In the genomic region with DNA sequence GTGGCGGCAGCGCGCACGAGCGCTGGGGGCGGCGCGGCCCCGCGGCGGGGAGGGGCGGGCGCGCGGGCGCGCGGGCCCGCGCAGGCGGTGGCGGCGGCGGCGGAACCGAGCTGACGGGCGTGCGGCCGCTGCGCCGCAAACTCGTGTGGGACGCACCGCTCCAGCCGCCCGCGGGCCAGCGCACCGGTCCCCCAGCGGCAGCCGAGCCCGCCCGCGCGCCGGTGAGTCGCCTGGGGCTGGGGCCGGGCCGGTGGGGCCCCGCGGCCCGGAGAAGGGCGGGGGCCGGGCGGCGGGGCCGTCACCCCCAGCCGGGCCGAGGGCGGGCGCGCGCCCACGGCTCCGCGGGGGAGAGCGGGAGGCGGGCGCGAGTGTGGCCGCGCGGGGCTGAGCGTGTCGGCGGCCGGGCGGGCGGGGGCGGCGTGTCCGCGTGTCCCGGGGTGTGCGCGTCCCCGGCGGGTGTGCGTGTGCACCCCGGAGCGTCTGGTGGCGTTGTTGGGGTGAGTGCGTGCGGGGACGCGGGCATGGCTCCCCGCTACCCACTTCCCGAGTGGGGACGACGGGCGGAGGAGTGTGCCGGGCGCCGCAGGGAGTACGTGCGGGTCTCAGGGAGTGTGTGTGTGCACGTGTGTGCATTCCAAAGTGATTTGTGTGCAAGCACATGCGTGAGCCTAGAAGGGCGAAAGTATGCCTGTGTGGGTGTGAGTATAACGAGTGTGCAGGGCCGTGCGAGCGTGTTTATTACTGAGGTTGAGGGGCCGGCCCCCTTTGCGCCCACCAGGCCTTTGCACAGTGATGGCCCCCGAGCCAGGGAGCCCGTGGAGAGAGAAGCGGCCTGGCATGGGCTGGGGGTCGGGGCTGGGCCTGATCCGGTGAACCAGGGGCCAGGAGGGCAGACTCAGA, we compare ENCODE assay signal across 8 cellular contexts. TPM values are rescaled to one million over a fixed set of nuclear protein-coding genes. Genes with fewer than 3 reads are reported as not detected.
DNase-seq lines count a peak whose midpoint lies in the region; ATAC-seq, FAIRE-seq and TF ChIP-seq lines count a peak whose summit lies in the region.

A gene (plus strand): TSS at position 85 of the 900 bp plus-strand sequence. CDS start 44,016 bp downstream, outside the sequence.

- H3K27ac ChIP-seq in A549, result peak within 1 kb of the TSS; percentile 84 to 100
- peak within 1 kb of the TSS; percentile 98 for H3K27ac ChIP-seq in SU-DHL-6 (ENCODE audit: low read depth, low read length)

- no peak for TF ChIP-seq RAD21 in A549 (conservative IDR thresholded peaks at IDR 0.05 in 1 of 2, IDR thresholded peaks at IDR 0.05 in 1 of 2)

- H3K4me3 Mint-ChIP-seq in MCF 10A (ENCODE audit: unreplicated experiment), result peak within 1 kb of the TSS; percentile 89

- peak within 1 kb of the TSS; percentile 79 for H3K4me3 ChIP-seq in A549
- peak within 1 kb of the TSS; percentile 85 for H3K4me3 ChIP-seq in SU-DHL-6 (ENCODE audit: insufficient read depth, low read length, poor library complexity, severe bottlenecking)

- H2AFZ ChIP-seq in SU-DHL-6 (ENCODE audit: low read depth, low read length, severe bottlenecking), result no peak within 1 kb of the TSS

- POLR2A ChIA-PET in A549 (lab: Yijun Ruan, JAX), result no interaction called here
- POLR2A ChIA-PET in MCF 10A (lab: Yijun Ruan, JAX), result interaction anchor here (1.0 kb wide), 1 partner anchor 401 kb away, joined by 3 read pairs; no protein-coding TSS in a partner anchor

- H3K4me1 Mint-ChIP-seq in MCF 10A (ENCODE audit: insufficient read depth, unreplicated experiment), result peaks cover 31% of the 10 kb centered on the region

- no peaks in the 10 kb centered on the region for H3K9me3 Mint-ChIP-seq in MCF 10A (ENCODE audit: unreplicated experiment)

- H3K9me2 ChIP-seq in SU-DHL-6 (replicated peaks; ENCODE audit: insufficient read depth, low read length), result no peaks in the 10 kb centered on the region

- FAIRE-seq in A549 (lab: Jason Lieb, UNC), result no peak

- H3F3A ChIP-seq in SU-DHL-6 (ENCODE audit: insufficient read depth), result peaks cover 42% of the 10 kb centered on the region

- no peaks in the 10 kb centered on the region for H4K20me1 ChIP-seq in SU-DHL-6 (ENCODE audit: low read depth, low read length)

- H3K27me3 ChIP-seq in SU-DHL-6 (ENCODE audit: low read length), result no peaks in the 10 kb centered on the region

- intact Hi-C loops in MCF 10A (cut with micrococcal nuclease), result loop anchor here (5.0 kb wide), 1 partner anchor 39 kb away; no protein-coding TSS in a partner anchor

- H3K27me3 Mint-ChIP-seq in MCF 10A (ENCODE audit: insufficient read depth, unreplicated experiment), result no peaks in the 10 kb centered on the region

- TF ChIP-seq EP300 in A549 (IDR thresholded peaks at IDR 0.05), result no peak

- no peaks in the 10 kb centered on the region; the same call in 1 of the 2 replicates for H3K36me3 ChIP-seq in SU-DHL-6 (ENCODE audit: low read length)

- H3K9ac ChIP-seq in SU-DHL-6 (ENCODE audit: low read length), result peak within 1 kb of the TSS; percentile 98

- peaks cover 49% of the 10 kb centered on the region for H3K4me1 ChIP-seq in A549

- peaks cover 50% of the 10 kb centered on the region for H3K79me2 ChIP-seq in SU-DHL-6 (ENCODE audit: insufficient read depth, low read length)

- DNase-seq in A549 (ENCODE audit: low read depth in 1 of 2, low spot score in 1 of 2), result no peak
- no peak for DNase-seq in MCF 10A (ENCODE audit: unreplicated experiment)
- peak; percentile 62 for DNase-seq in iris pigment epithelial cell (ENCODE audit: low read depth)
- DNase-seq in stimulated activated CD4-positive, alpha-beta T cell treated with anti-CD3 and anti-CD28 coated beads, Interleukin-15, amount 100 ng/mL, for 24 hours, result peak; percentile 57
- DNase-seq in middle frontal gyrus (ENCODE audit: extremely low spot score, low spot score), result no peak
- no peak for DNase-seq in HuH-7 (ENCODE audit: low spot score)

- ATAC-seq in A549, result peak; percentile 10 to 27; a peak in 5 of 6 replicates
- ATAC-seq in GM19025 (IDR thresholded peaks at IDR 0.05; ENCODE audit: low read depth, unreplicated experiment), result peak; percentile 32

- WGBS in A549 (ENCODE audit: missing lambda C conversion rate), result 0% methylated on average over 16 of the region's 121 CpGs

- CTCF ChIA-PET in A549 (lab: Yijun Ruan, JAX) (interaction anchor here (1.1 to 3.6 kb wide), 2 partner anchors 62 to 131 kb away, joined by 3 to 14 read pairs; no protein-coding TSS in a partner anchor), MCF 10A (lab: Yijun Ruan, JAX) (interaction anchor here (1.4 kb wide), 1 partner anchor 40 kb away, joined by 3 read pairs; no protein-coding TSS in a partner anchor)

- BruUV-seq in MCF 10A (replicated peaks; lab: Mats Ljungman, UMichigan), result no TSS peak

- H3K9me3 ChIP-seq in A549, result no peaks in the 10 kb centered on the region
- H3K9me3 ChIP-seq in SU-DHL-6 (ENCODE audit: insufficient read depth, low read length), result no peaks in the 10 kb centered on the region

- TF ChIP-seq POLR2A in A549 (IDR thresholded peaks at IDR 0.05; ENCODE audit: low read length), result peak; percentile 35

- H3K27ac Mint-ChIP-seq in MCF 10A (ENCODE audit: low read depth, unreplicated experiment), result peak within 1 kb of the TSS; percentile 91

- TF ChIP-seq CTCF in A549 (IDR thresholded peaks at IDR 0.05) (no peak), SU-DHL-6 (IDR thresholded peaks at IDR 0.05; ENCODE audit: insufficient read depth, low read length, poor library complexity, severe bottlenecking) (no peak), MCF 10A (IDR thresholded peaks at IDR 0.05; ENCODE audit: unreplicated experiment) (no peak)

- H3K36me3 Mint-ChIP-seq in MCF 10A (ENCODE audit: insufficient read depth, unreplicated experiment), result no peaks in the 10 kb centered on the region

- H3K4me2 ChIP-seq in A549 (peak within 1 kb of the TSS; percentile 90), SU-DHL-6 (ENCODE audit: low read depth, low read length, poor library complexity, severe bottlenecking) (peak within 1 kb of the TSS; percentile 85)

TF ChIP-seq in A549, 52 proteins besides CTCF, POLR2A, EP300 and RAD21:
- TF ChIP-seq FOXS1 (CRISPR knock-in tag; IDR thresholded peaks at IDR 0.05) (no peak), FOSL2 (IDR thresholded peaks at IDR 0.05) (no peak), FOSL2 (CRISPR knock-in tag; IDR thresholded peaks at IDR 0.05) (peak; percentile 27; the same call in 1 of the 2 replicates), CEBPB (IDR thresholded peaks at IDR 0.05) (no peak), HDAC2 (IDR thresholded peaks at IDR 0.05) (no peak), BHLHE40 (IDR thresholded peaks at IDR 0.05; ENCODE audit: low read depth, low read length) (0 out of 2 replicates have a peak, but pooled peaks have one; percentile 32), NPAS2 (CRISPR knock-in tag; IDR thresholded peaks at IDR 0.05; ENCODE audit: borderline replicate concordance) (no peak), TP53 (CRISPR knock-in tag; IDR thresholded peaks at IDR 0.05) (no peak), PHF8 (IDR thresholded peaks at IDR 0.05; ENCODE audit: borderline replicate concordance, low read depth) (no peak)
- TF ChIP-seq, protein P1, sequence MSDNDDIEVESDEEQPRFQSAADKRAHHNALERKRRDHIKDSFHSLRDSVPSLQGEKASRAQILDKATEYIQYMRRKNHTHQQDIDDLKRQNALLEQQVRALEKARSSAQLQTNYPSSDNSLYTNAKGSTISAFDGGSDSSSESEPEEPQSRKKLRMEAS (IDR thresholded peaks at IDR 0.05), result peak; percentile 85
TF ChIP-seq in A549: peak in this region for 3.

RNA-seq across cellular contexts. Expression of the gene that starts here (rescaled TPM):
- polyA plus RNA-seq in A549 (2011; rRNA removed), result 33.7 and 38.7 TPM in 2 replicates
- polyA plus RNA-seq in A549 (2012; cell fraction: cytosol; rRNA removed), result 52.0 and 59.5 TPM in 2 replicates
- polyA plus RNA-seq in A549 (2012; cell fraction: nucleus; rRNA removed), result 64.3 and 69.2 TPM in 2 replicates
- 26.1 to 38.6 TPM (median 29.8 TPM) in 3 replicates for polyA plus RNA-seq in A549 (2017; fragmentation: RNase III; extraction: RNeasy Plus Mini Kit Qiagen cat#74134 plus additional on column Dnase treatment)
- polyA minus RNA-seq in A549 (2011; rRNA and poly(A)+ RNA removed), result 49.7 and 58.1 TPM in 2 replicates
- 25.1 and 27.5 TPM in 2 replicates for total RNA-seq in MCF 10A (2022)

Comparison
In these comparisons a context has a peak if more than half of its experiments do, and no peak if none do; other contexts are left out.
1. DNase-seq: peak in iris pigment epithelial cell (single experiment) and stimulated activated CD4-positive, alpha-beta T cell treated with anti-CD3 and anti-CD28 coated beads, Interleukin-15, amount 100 ng/mL, for 24 hours (single experiment); none in A549 (0 of 2), MCF 10A (single experiment), middle frontal gyrus (single experiment) and HuH-7 (single experiment).